ENCODE assay signal across 8 cellular contexts in the genomic region with DNA sequence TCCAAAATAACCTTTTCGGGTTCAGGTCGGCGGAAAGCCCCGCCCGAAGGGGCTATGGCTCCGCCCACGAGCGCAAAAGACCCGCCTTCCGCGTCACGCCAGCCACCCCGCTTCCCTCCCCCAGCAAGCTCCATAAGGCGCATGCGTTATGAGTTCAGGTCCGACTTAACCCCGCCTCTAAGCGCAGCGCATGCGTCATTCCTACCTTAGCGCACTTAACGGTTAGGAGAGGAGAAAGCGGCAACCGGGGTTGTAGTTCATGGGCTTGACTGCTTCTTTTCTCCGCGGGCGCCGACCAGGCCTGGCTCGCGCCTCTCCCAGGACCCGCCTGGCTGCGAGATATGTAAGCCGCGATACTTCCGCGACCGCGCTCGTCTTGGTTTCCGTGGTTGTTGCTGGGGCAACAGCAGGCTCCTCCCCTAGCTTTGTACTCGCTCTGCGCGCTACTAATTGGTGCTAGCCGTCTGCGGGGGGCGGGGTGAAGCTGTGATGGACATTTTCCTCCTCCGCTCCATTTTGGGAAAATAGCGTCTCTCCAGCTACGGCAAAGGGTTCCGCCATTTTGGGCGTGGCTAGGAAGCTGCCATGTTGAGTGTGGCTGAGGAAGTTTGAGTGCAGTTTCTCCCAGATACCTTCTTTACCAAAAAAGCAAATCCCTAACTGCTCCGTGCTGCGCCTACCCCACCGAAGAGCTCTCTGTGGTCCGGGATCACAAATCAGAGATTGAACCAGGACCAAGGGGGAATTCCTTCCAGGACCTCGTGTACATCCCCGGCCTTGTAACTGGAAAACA. TPM values are rescaled to one million over a fixed set of nuclear protein-coding genes. Genes with fewer than 3 reads are reported as not detected.
DNase-seq lines count a peak whose midpoint lies in the region; ATAC-seq and TF ChIP-seq lines count a peak whose summit lies in the region.

A gene with protein sequence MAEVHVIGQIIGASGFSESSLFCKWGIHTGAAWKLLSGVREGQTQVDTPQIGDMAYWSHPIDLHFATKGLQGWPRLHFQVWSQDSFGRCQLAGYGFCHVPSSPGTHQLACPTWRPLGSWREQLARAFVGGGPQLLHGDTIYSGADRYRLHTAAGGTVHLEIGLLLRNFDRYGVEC (minus strand): TSS at position 397 of the 793 bp plus-strand sequence. CDS start 630 bp downstream, outside the sequence.

- H3K4me1 ChIP-seq in ascending aorta (peaks cover 0 to 11% of the 10 kb centered on the region in 2 donors), right cardiac atrium (ENCODE audit: control insufficient read depth, insufficient read depth, low read length) (peaks cover 7% of the 10 kb centered on the region), vagina (peaks cover 23% of the 10 kb centered on the region)

- TF ChIP-seq POLR2A in vagina (IDR thresholded peaks at IDR 0.05), result peak in 1 of 2 donors; percentile 33

- no peak for TF ChIP-seq CTCF in ascending aorta (IDR thresholded peaks at IDR 0.05)
- TF ChIP-seq CTCF in vagina (IDR thresholded peaks at IDR 0.05), result peak in 1 of 3 experiments; percentile 2

- peak; percentile 67 for ATAC-seq in GM18499 (IDR thresholded peaks at IDR 0.05; ENCODE audit: insufficient read depth, unreplicated experiment)
- ATAC-seq in HG02943 (IDR thresholded peaks at IDR 0.05; ENCODE audit: low read depth, unreplicated experiment), result peak; percentile 76
- ATAC-seq in right cardiac atrium, result peak; percentile 97

- H3K9me3 ChIP-seq in ascending aorta (no peaks in the 10 kb centered on the region), right cardiac atrium (ENCODE audit: control insufficient read depth, low read length) (no peaks in the 10 kb centered on the region), vagina (no peaks in the 10 kb centered on the region)

- peak within 1 kb of the TSS; percentile 80 for H3K4me3 ChIP-seq in ascending aorta
- H3K4me3 ChIP-seq in right cardiac atrium (ENCODE audit: low read length), result peak within 1 kb of the TSS; percentile 87
- peak within 1 kb of the TSS; percentile 60 to 86 for H3K4me3 ChIP-seq in vagina

- under 1% methylated on average over 57 of the region's 57 CpGs for WGBS in right cardiac atrium

- intact Hi-C loops in T-helper 2 cell treated with Interferon-gamma antibody and Interleukin-4, amounts not matched to agents 100 ng/mL and 5 ng/mL, for 36 hours (cut with micrococcal nuclease), result loop anchor here (1.0 to 5.0 kb wide), 3 partner anchors 10 to 73 kb away; a partner anchor contains a TSS
- intact Hi-C loops in ascending aorta (cut with DNase I), result loop anchor here (1.0 kb wide), 2 partner anchors 11 to 33 kb away; a partner anchor contains a TSS
- intact Hi-C loops in right cardiac atrium (cut with DNase I), result no loop called here
- intact Hi-C loops in vagina (cut with DNase I), result no loop called here

- DNase-seq in NCI-H187 treated with DMSO at 0.1 percent for 48 hours (lab: John Stamatoyannopoulos, UW) (peak; percentile 94), ascending aorta (ENCODE audit: low spot score in 2 of 2) (peak; percentile 94 to 99), right cardiac atrium (peak; percentile 98 to 99 (median 99)), pulmonary artery endothelial cell (ENCODE audit: low read depth, low spot score) (peak; percentile 92), vagina (ENCODE audit: extremely low spot score in 2 of 2) (peak in 1 of 2 donors; percentile 98)

- peak within 1 kb of the TSS; percentile 97 to 98 for H3K27ac ChIP-seq in ascending aorta
- peak within 1 kb of the TSS; percentile 99 for H3K27ac ChIP-seq in right cardiac atrium (ENCODE audit: low read length)
- H3K27ac ChIP-seq in vagina, result peak within 1 kb of the TSS; percentile 97

- H3K36me3 ChIP-seq in ascending aorta, result no peaks in the 10 kb centered on the region
- no peaks in the 10 kb centered on the region for H3K36me3 ChIP-seq in vagina

- no peaks in the 10 kb centered on the region for H3K27me3 ChIP-seq in ascending aorta
- no peaks in the 10 kb centered on the region for H3K27me3 ChIP-seq in right cardiac atrium (ENCODE audit: control insufficient read depth, insufficient read depth)
- H3K27me3 ChIP-seq in vagina, result no peaks in the 10 kb centered on the region

RNA-seq across cellular contexts. Expression of the gene that starts here (rescaled TPM):
- total RNA-seq in T-helper 2 cell treated with Interferon-gamma antibody and Interleukin-4, amounts not matched to agents 100 ng/mL and 5 ng/mL, for 36 hours, result 11.5 TPM in 2 replicates
- 17.5 TPM for total RNA-seq in ascending aorta
- total RNA-seq in right cardiac atrium, result 1 to 10 TPM; 3.3 to 3.8 (median 3.5) TPM
- 5.1 TPM for polyA plus RNA-seq in right cardiac atrium
- total RNA-seq in pulmonary artery endothelial cell, result 7.4 and 10.4 TPM in 2 replicates
- not detected for total RNA-seq in vagina

Comparison
In these comparisons a context has a peak if more than half of its experiments do, and no peak if none do; other contexts are left out.
1. intact Hi-C loops: an anchor here in T-helper 2 cell treated with Interferon-gamma antibody and Interleukin-4, amounts not matched to agents 100 ng/mL and 5 ng/mL, for 36 hours (1.0 to 5.0 kb wide) and ascending aorta (1.0 kb wide); none called in right cardiac atrium and vagina.